ENCODE assay signal across 8 cellular contexts in the genomic region with DNA sequence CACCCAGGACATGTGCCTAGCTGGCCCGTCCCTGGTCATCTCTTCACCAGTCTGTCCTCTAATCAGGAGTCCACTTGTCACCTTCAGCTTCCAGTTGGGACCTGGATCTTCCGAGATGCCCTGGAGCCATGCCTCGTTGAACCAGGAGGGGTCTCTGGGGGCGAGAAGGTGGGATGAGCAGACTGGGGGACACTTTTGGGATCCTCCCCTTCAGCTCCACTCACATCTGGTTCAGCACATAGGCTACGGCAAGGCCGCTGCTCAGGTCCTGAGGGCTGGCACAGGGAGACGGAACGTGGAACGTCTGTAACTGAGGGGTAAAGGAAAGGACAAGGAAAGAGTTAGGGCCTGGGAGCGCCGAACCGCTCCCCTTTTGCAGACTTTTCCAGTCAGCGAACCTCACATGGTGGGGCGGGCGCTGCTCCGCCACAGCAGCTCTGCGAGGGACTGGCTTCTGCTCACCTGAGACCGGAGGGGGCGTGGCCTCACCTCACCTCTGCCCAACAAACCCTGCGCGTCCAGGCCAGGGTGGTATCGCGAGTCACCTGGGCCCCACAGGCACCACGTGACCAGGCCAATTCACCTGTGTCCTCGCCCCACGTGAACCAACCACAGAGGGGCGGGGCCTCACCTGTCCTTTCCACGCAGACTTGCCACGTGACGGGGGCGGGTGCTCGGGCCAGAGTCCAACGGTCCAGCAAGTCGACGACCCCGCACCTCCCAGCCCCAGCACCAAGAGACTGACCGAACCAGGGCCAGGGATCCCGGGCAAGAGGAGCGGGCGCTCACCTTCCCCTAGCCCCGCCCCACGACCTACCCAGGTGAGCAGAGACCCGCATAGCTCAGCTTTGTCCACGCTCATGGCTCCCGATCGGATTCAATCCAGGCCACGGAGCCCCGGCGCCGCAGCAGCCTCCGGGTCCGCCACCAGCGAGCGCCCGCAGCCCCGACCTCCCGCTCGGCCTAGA. TPM values are rescaled to one million over a fixed set of nuclear protein-coding genes. Genes with fewer than 3 reads are reported as not detected.
DNase-seq lines count a peak whose midpoint lies in the region; ATAC-seq and TF ChIP-seq lines count a peak whose summit lies in the region.

HOOK2 (minus strand) TSS at position 965 of the 968 bp plus-strand sequence; CDS start at position 862, 103 bp downstream.

- peak within 1 kb of the TSS; percentile 59 for H3K4me3 ChIP-seq in cardiac muscle cell
- peak within 1 kb of the TSS; percentile 83 for H3K4me3 ChIP-seq in trophoblast cell (ENCODE audit: low read depth, low read length)

- H3K4me1 Mint-ChIP-seq in activated naive CD4-positive, alpha-beta T cell treated with anti-CD3 and anti-CD28 coated beads for 36 hours (ENCODE audit: low read depth) = peaks cover 24% of the 10 kb centered on the region

- peak within 1 kb of the TSS; percentile 80 for H3K4ac ChIP-seq in trophoblast cell (ENCODE audit: low read depth, low read length)

- peak within 1 kb of the TSS; percentile 86 for H2BK5ac ChIP-seq in trophoblast cell (ENCODE audit: low read depth, low read length, poor library complexity)

- peak within 1 kb of the TSS; percentile 96 for H4K91ac ChIP-seq in trophoblast cell (ENCODE audit: low read depth, low read length)

- peak within 1 kb of the TSS; percentile 88 for H3K14ac ChIP-seq in trophoblast cell (ENCODE audit: low read length)

- H3K27me3 Mint-ChIP-seq in activated naive CD4-positive, alpha-beta T cell treated with anti-CD3 and anti-CD28 coated beads for 36 hours (ENCODE audit: low read depth) = no peaks in the 10 kb centered on the region

- no peak for TF ChIP-seq CTCF in cardiac muscle cell (IDR thresholded peaks at IDR 0.05; ENCODE audit: low read depth, low read length)

- CTCF ChIA-PET in activated naive CD4-positive, alpha-beta T cell treated with anti-CD3 and anti-CD28 coated beads for 36 hours (lab: Charles Lee) = interaction anchor here (0.6 to 8.8 kb wide), 4 partner anchors 12 to 136 kb away, joined by 3 to 303 read pairs (median 55); partner anchors contain the start of genes JUNB, PRDX2 and THSD8

- peak within 1 kb of the TSS; percentile 67 for H2AK5ac ChIP-seq in trophoblast cell (ENCODE audit: low read length)

- peak within 1 kb of the TSS; percentile 88 for H2BK120ac ChIP-seq in trophoblast cell (ENCODE audit: insufficient read depth, low read length, poor library complexity)

- peak within 1 kb of the TSS; percentile 74 for H3K4me3 Mint-ChIP-seq in activated naive CD4-positive, alpha-beta T cell treated with anti-CD3 and anti-CD28 coated beads for 36 hours

- H4K12ac ChIP-seq in trophoblast cell (ENCODE audit: low read depth, low read length) = peak within 1 kb of the TSS; percentile 84

- H3K9me3 ChIP-seq in cardiac muscle cell (ENCODE audit: low read depth) (no peaks in the 10 kb centered on the region), trophoblast cell (ENCODE audit: insufficient read depth, low read depth, low read length) (no peaks in the 10 kb centered on the region)

- H3K27ac Mint-ChIP-seq in activated naive CD4-positive, alpha-beta T cell treated with anti-CD3 and anti-CD28 coated beads for 36 hours = peak within 1 kb of the TSS; percentile 56

- peaks cover 26% of the 10 kb centered on the region for H3K79me1 ChIP-seq in trophoblast cell (ENCODE audit: low read length)

- no peaks in the 10 kb centered on the region for H3K36me3 Mint-ChIP-seq in activated naive CD4-positive, alpha-beta T cell treated with anti-CD3 and anti-CD28 coated beads for 36 hours (ENCODE audit: low read depth)

- H3K27me3 ChIP-seq in cardiac muscle cell = no peaks in the 10 kb centered on the region
- H3K27me3 ChIP-seq in trophoblast cell (ENCODE audit: insufficient read depth, low read length) = no peaks in the 10 kb centered on the region

- peak within 1 kb of the TSS; percentile 72 for H2AFZ ChIP-seq in trophoblast cell (ENCODE audit: insufficient read depth, low read length, poor library complexity)

- peak within 1 kb of the TSS; percentile 91 for H3K9ac ChIP-seq in trophoblast cell (ENCODE audit: low read length)

- peaks cover 6% of the 10 kb centered on the region for H3K79me2 ChIP-seq in trophoblast cell (ENCODE audit: control insufficient read depth, insufficient read depth, low read length, poor library complexity)

- no peak for ATAC-seq in GM19467 (IDR thresholded peaks at IDR 0.05; ENCODE audit: unreplicated experiment)
- no peak for ATAC-seq in GM18519 (IDR thresholded peaks at IDR 0.05; ENCODE audit: low FRiP score, unreplicated experiment)

- H3K36me3 ChIP-seq in cardiac muscle cell (no peaks in the 10 kb centered on the region), trophoblast cell (ENCODE audit: control insufficient read depth in 1 of 2, insufficient read depth in 2 of 2, low read length in 2 of 2) (peaks cover 15 to 21% of the 10 kb centered on the region in 2 experiments)

- peak within 1 kb of the TSS; percentile 25 for H2BK12ac ChIP-seq in trophoblast cell (ENCODE audit: low read length)

- H3K9me3 Mint-ChIP-seq in activated naive CD4-positive, alpha-beta T cell treated with anti-CD3 and anti-CD28 coated beads for 36 hours = no peaks in the 10 kb centered on the region

- no peak within 1 kb of the TSS for H3K23ac ChIP-seq in trophoblast cell (ENCODE audit: low read length)

- intact Hi-C loops in activated naive CD4-positive, alpha-beta T cell treated with anti-CD3 and anti-CD28 coated beads for 36 hours (cut with micrococcal nuclease) = loop anchor here (1.0 kb wide), 1 partner anchor 65 kb away; no protein-coding TSS in a partner anchor

- H4K8ac ChIP-seq in trophoblast cell (ENCODE audit: low read depth, low read length) = peak within 1 kb of the TSS; percentile 89

- H3K4me2 ChIP-seq in trophoblast cell (ENCODE audit: low read length) = peak within 1 kb of the TSS; percentile 88

- no CpG with 5 or more reads among the region's 58 CpGs for WGBS in trophoblast cell (ENCODE audit: extremely low coverage, insufficient coverage, insufficient read length)

- no peak within 1 kb of the TSS for H3K27ac ChIP-seq in cardiac muscle cell
- peak within 1 kb of the TSS; percentile 96 for H3K27ac ChIP-seq in trophoblast cell (ENCODE audit: low read depth, low read length)

- no peaks in the 10 kb centered on the region for H3K4me1 ChIP-seq in cardiac muscle cell (ENCODE audit: low read depth)
- peaks cover 22 to 33% of the 10 kb centered on the region in 2 experiments for H3K4me1 ChIP-seq in trophoblast cell (ENCODE audit: control insufficient read depth in 1 of 2, insufficient read depth in 2 of 2, low read length in 2 of 2)

- DNase-seq in SIG-M5 treated with dmso at 0.1 percent for 504 hours (lab: John Stamatoyannopoulos, UW; ENCODE audit: unreplicated experiment) (peak; percentile 60), SIG-M5 (lab: John Stamatoyannopoulos, UW) (no peak), NCI-H1436 treated with DMSO at 0.1 percent for 48 hours (lab: John Stamatoyannopoulos, UW) (peak; percentile 42), cardiac muscle cell (ENCODE audit: low read depth in 1 of 2, low spot score in 1 of 2) (no peak), trophoblast cell (peak; percentile 96 to 97)
- DNase-seq in activated naive CD4-positive, alpha-beta T cell treated with anti-CD3 and anti-CD28 coated beads for 36 hours = peak; percentile 34

- peak within 1 kb of the TSS; percentile 88 for H3K18ac ChIP-seq in trophoblast cell (ENCODE audit: low read length)

RNA-seq across cellular contexts. Expression of gene HOOK2, which starts in this region (rescaled TPM):
- 10 to 100 TPM; 14.0 to 14.9 TPM for total RNA-seq in activated naive CD4-positive, alpha-beta T cell treated with anti-CD3 and anti-CD28 coated beads for 36 hours
- total RNA-seq in cardiac muscle cell = 28.5 and 54.4 TPM in 2 replicates
- polyA plus RNA-seq in cardiac muscle cell = 31.1 and 41.6 TPM in 2 replicates
- 28.7 and 30.7 TPM in 2 replicates for polyA plus RNA-seq in trophoblast cell (2013)

Comparison
In these comparisons a context has a peak if more than half of its experiments do, and no peak if none do; other contexts are left out.
1. DNase-seq: peak in SIG-M5 treated with dmso at 0.1 percent for 504 hours (single experiment), NCI-H1436 treated with DMSO at 0.1 percent for 48 hours (single experiment), activated naive CD4-positive, alpha-beta T cell treated with anti-CD3 and anti-CD28 coated beads for 36 hours (single experiment) and trophoblast cell (2 of 2); none in SIG-M5 (single experiment) and cardiac muscle cell (0 of 2).